Comparison of ENCODE assay signal across 10 cellular contexts in the genomic region with DNA sequence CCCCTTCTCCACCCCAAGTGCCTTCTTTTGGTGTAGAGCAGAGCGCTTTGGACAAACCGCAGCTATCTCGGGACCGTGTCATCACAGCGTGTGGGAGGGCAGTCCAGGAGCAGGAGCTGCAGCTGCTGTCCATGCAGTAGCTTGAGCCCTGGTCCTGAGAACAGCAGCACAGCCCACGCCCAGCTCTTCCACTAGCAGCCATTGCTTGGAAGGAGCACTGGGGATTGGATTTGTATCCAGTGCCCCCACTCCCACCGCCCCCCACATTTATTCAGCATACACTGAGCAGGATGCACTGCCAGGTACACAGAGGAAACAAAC.
DNase-seq lines count a peak whose midpoint lies in the region; ATAC-seq and TF ChIP-seq lines count a peak whose summit lies in the region.
"Had no signal": no experiment of that assay in that cellular context is flagged by ENCODE, and none has a peak within 500 bp of the region (broad histone marks: within the 10 kb centered on the region; RNA-seq: fewer than 3 reads in every experiment).

No MANE protein-coding gene starts in this region.

- peaks cover 3% of the 10 kb centered on the region; the same call in 1 of the 2 replicates for H4K20me1 ChIP-seq in OCI-LY7 (ENCODE audit: insufficient read depth, low read length)

- peak overlapping the region; percentile 69 for H3K27ac ChIP-seq in foreskin keratinocyte
- H3K27ac ChIP-seq in OCI-LY7 (ENCODE audit: low read depth, low read length, poor library complexity, severe bottlenecking) = no peak overlapping the region

- TF ChIP-seq CTCF in foreskin keratinocyte (conservative IDR thresholded peaks at IDR 0.05) (no peak), OCI-LY7 (conservative IDR thresholded peaks at IDR 0.05; ENCODE audit: low read length) (no peak)

- CTCF ChIA-PET in OCI-LY7 (lab: Charles Lee; ENCODE audit: unreplicated experiment) = no interaction called here

- no peaks in the 10 kb centered on the region for H3K9me3 ChIP-seq in OCI-LY7 (ENCODE audit: low read length)

- ATAC-seq in foreskin keratinocyte (no peak), sciatic nerve (peak; percentile 67), GM18909 (IDR thresholded peaks at IDR 0.05; ENCODE audit: poor library complexity, unreplicated experiment) (no peak)

- H3K4me1 ChIP-seq in foreskin keratinocyte (peaks cover 9% of the 10 kb centered on the region), OCI-LY7 (ENCODE audit: insufficient read depth, low read length, poor library complexity, severe bottlenecking) (no peaks in the 10 kb centered on the region)

- intact Hi-C loops in sciatic nerve (cut with DNase I) (no loop called here), OCI-LY7 (cut with micrococcal nuclease; ENCODE audit: unreplicated experiment) (no loop called here)

- H3K27me3 ChIP-seq in foreskin keratinocyte = no peaks in the 10 kb centered on the region

- POLR2A ChIA-PET in OCI-LY7 (lab: Charles Lee) = no interaction called here

- no peak overlapping the region for H3K4me3 ChIP-seq in OCI-LY7 (ENCODE audit: low read depth, low read length, poor library complexity, severe bottlenecking)
- H3K4me3 ChIP-seq: coronary artery had no signal

- no peak overlapping the region for H2AFZ ChIP-seq in OCI-LY7 (ENCODE audit: low read length)

- no peaks in the 10 kb centered on the region for H3K79me2 ChIP-seq in OCI-LY7 (ENCODE audit: insufficient read depth, low read depth, low read length)

- H3K4me2 ChIP-seq in OCI-LY7 (ENCODE audit: low read length) = no peak overlapping the region

- no TSS peak for BruUV-seq in OCI-LY7 (replicated peaks; lab: Mats Ljungman, UMichigan)

- no peaks in the 10 kb centered on the region for H3K36me3 ChIP-seq in OCI-LY7 (ENCODE audit: insufficient read depth, low read length)

- no peaks in the 10 kb centered on the region for H3K9me2 ChIP-seq in OCI-LY7 (ENCODE audit: insufficient read depth, low read length)

- DNase-seq in ELR (ENCODE audit: low read depth) = peak; percentile 34
- peak; percentile 55 for DNase-seq in RPMI7951 (ENCODE audit: low read depth)
- no peak for DNase-seq in foreskin keratinocyte
- no peak for DNase-seq in sciatic nerve (ENCODE audit: low spot score)
- DNase-seq in NCI-H1105 (lab: John Stamatoyannopoulos, UW) = no peak
- DNase-seq in NCI-H1092 (lab: John Stamatoyannopoulos, UW) = no peak
- DNase-seq in OCI-LY7 (ENCODE audit: low spot score) = no peak
- DNase-seq: KBM-7 had no signal

Comparison
In these comparisons a context has a peak if more than half of its experiments do, and no peak if none do; other contexts are left out.
1. DNase-seq: peak in ELR (single experiment) and RPMI7951 (single experiment); none in foreskin keratinocyte (0 of 2), sciatic nerve (single experiment), NCI-H1105 (single experiment), NCI-H1092 (single experiment) and OCI-LY7 (single experiment).